1 cellular context compared by ENCODE assay signal in the genomic region with DNA sequence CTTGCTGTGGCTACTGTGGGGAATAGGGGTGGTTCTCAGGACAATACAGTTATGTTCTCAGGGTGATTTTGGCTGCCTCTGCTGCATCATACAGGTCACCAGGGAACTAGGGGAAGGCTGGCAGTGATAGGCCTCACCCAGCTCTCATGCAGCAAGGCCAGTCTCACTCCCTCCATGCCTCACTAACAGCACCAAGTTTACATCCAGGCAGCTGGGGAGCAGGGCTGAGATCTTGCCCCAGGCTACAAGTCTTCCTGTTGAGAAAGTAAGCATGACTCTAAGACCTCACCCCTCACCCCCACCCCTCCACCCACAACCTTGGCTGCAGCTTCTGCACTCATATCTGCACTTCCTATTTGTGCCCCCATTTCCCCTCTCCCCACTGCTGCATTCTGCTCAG.
TF ChIP-seq lines count a peak whose summit lies in the region.

No MANE protein-coding gene starts in this region.

TF ChIP-seq in IMR-90, 13 proteins besides CTCF, POLR2A, EP300 and RAD21:
- TF ChIP-seq, protein P1, sequence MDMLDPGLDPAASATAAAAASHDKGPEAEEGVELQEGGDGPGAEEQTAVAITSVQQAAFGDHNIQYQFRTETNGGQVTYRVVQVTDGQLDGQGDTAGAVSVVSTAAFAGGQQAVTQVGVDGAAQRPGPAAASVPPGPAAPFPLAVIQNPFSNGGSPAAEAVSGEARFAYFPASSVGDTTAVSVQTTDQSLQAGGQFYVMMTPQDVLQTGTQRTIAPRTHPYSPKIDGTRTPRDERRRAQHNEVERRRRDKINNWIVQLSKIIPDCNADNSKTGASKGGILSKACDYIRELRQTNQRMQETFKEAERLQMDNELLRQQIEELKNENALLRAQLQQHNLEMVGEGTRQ (IDR thresholded peaks at IDR 0.05; ENCODE audit: low read depth, low read length): no peak
- TF ChIP-seq MAZ (IDR thresholded peaks at IDR 0.05; ENCODE audit: borderline replicate concordance, low read depth, low read length): no peak
- TF ChIP-seq BHLHE40 (IDR thresholded peaks at IDR 0.05; ENCODE audit: low read depth, low read length): no peak
- no peak for TF ChIP-seq CHD1 (IDR thresholded peaks at IDR 0.05; ENCODE audit: low read depth, low read length)
- TF ChIP-seq NFE2L2 (IDR thresholded peaks at IDR 0.05; ENCODE audit: low read depth, low read length): no peak
- no peak for TF ChIP-seq SMC3 (IDR thresholded peaks at IDR 0.05; ENCODE audit: low read depth, low read length)
- TF ChIP-seq CEBPB (IDR thresholded peaks at IDR 0.05; ENCODE audit: low read depth, low read length): no peak
- no peak for TF ChIP-seq RFX5 (IDR thresholded peaks at IDR 0.05; ENCODE audit: low read depth, low read length)
- no peak for TF ChIP-seq FOS (IDR thresholded peaks at IDR 0.05; ENCODE audit: low read depth, low read length)
- TF ChIP-seq, protein P2, sequence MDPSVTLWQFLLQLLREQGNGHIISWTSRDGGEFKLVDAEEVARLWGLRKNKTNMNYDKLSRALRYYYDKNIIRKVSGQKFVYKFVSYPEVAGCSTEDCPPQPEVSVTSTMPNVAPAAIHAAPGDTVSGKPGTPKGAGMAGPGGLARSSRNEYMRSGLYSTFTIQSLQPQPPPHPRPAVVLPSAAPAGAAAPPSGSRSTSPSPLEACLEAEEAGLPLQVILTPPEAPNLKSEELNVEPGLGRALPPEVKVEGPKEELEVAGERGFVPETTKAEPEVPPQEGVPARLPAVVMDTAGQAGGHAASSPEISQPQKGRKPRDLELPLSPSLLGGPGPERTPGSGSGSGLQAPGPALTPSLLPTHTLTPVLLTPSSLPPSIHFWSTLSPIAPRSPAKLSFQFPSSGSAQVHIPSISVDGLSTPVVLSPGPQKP (IDR thresholded peaks at IDR 0.05; ENCODE audit: borderline replicate concordance, low read depth, low read length): no peak
- no peak for TF ChIP-seq MXI1 (IDR thresholded peaks at IDR 0.05; ENCODE audit: borderline replicate concordance, low read depth, low read length)
- TF ChIP-seq RCOR1 (IDR thresholded peaks at IDR 0.05; ENCODE audit: insufficient replicate concordance, low read length): no peak
- TF ChIP-seq MAFK (IDR thresholded peaks at IDR 0.05; ENCODE audit: low read depth, low read length): no peak
